ENCODE assay signal across 9 cellular contexts in the genomic region with DNA sequence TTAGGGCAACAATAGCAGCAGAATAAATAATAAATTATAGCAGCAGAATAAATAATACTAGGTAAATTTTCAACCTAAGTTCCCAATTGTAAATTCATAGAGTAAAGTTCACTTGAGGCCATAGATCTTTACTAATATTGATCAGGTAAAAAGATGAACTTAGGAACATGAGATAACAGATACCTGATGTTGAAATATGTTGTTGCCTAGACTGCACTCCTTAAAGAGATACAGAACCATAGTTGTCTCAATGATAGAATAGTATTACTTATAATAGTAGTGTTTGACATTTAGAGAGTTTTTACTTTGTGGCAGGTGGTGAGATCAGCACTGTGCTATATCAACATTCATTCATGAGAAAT. TPM values are rescaled to one million over a fixed set of nuclear protein-coding genes. Genes with fewer than 3 reads are reported as not detected.
"Had no signal": no experiment of that assay in that cellular context is flagged by ENCODE, and none has a peak within 500 bp of the region (broad histone marks: within the 10 kb centered on the region; RNA-seq: fewer than 3 reads in every experiment).

No MANE protein-coding gene starts in this region.

- H3K9me3 ChIP-seq: HAP-1 had no signal

- H3K36me3 ChIP-seq: HAP-1 had no signal

- DNase-seq: GM23248, GOT3, H7, HFFc6 had no signal

- H3K9ac ChIP-seq: GM23248 had no signal

- H3K4me3 ChIP-seq: GM23248, HAP-1 had no signal

- FAIRE-seq: HTR-8/SVneo had no signal

- H3K27ac ChIP-seq: GM23248 had no signal

- ATAC-seq: HCT116 had no signal

- H3K4me1 ChIP-seq: HAP-1 had no signal

- H2AFZ ChIP-seq: GM23248 had no signal

RNA-seq across cellular contexts. Expression of a gene that starts 0.4 kb away (rescaled TPM):
- total RNA-seq: GM23248, H4, H7, HFFc6 had no signal
- polyA plus RNA-seq: GM23248, IgD-negative memory B cell had no signal
